1 cellular context compared by ENCODE assay signal in the genomic region with DNA sequence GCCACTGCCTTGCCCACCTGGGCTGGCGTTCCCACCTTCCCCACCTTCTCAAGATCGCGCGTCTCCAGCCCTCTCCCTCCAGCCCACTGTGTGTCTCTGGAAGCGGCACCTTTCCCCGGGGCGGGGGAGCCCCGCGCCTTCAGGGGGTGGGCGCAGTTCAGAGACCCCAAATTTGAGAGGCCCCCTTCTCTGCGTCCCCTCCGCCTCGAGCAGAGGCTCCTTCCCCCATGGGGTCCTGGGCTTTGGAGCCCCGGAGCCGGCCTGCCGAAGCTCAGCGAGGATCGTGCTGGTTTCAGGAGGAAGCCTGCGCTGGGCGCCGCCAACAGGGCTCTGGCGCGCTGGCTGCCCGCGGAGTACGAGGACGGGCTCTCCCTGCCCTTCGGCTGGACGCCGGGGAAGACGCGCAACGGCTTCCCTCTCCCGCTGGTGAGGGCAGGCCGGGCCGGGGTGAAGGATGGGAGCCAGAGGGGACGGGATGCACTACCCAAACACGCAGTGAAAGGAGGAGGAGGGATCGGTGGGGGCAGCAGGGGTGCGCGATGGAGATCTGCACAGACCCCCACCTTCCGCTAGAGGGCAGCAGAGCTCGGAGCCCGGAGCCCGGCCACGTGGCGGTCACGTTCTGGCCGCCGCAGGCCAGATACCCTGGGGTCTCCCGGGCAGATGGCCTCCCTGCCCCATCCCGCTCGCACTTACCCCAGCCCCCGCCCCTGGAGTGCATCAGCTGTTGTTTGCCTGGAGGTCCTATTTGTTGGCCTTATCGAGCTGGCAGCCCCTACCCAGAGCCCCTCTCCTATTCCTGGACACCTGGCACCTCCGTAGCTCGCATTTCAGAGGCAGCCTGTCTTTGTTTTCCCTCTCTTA.
A peak's percentile ranks its signal among the peaks of the same experiment; 100 is the strongest.
TF ChIP-seq lines count a peak whose summit lies in the region.

No MANE protein-coding gene starts in this region.

TF ChIP-seq in HepG2, 621 proteins besides CTCF, POLR2A, EP300 and RAD21 (continued from another document and continues in another):
- TF ChIP-seq, protein P1, sequence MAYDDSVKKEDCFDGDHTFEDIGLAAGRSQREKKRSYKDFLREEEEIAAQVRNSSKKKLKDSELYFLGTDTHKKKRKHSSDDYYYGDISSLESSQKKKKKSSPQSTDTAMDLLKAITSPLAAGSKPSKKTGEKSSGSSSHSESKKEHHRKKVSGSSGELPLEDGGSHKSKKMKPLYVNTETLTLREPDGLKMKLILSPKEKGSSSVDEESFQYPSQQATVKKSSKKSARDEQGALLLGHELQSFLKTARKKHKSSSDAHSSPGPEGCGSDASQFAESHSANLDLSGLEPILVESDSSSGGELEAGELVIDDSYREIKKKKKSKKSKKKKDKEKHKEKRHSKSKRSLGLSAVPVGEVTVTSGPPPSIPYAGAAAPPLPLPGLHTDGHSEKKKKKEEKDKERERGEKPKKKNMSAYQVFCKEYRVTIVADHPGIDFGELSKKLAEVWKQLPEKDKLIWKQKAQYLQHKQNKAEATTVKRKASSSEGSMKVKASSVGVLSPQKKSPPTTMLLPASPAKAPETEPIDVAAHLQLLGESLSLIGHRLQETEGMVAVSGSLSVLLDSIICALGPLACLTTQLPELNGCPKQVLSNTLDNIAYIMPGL (CRISPR knock-in tag; IDR thresholded peaks at IDR 0.05; ENCODE audit: borderline replicate concordance in 1 of 2, low read depth in 1 of 2) = peak; percentile 38 to 47; a peak in 1 of 4 replicates
- TF ChIP-seq ZNF562 (CRISPR knock-in tag; IDR thresholded peaks at IDR 0.05; ENCODE audit: borderline replicate concordance) (peak; percentile 93; the same call in 1 of the 2 replicates), ZFP36L1 (CRISPR knock-in tag; IDR thresholded peaks at IDR 0.05) (no peak), SMYD3 (CRISPR knock-in tag; IDR thresholded peaks at IDR 0.05) (no peak), MXD4 (CRISPR knock-in tag; IDR thresholded peaks at IDR 0.05) (peak; percentile 85), GATA4 (IDR thresholded peaks at IDR 0.05; ENCODE audit: borderline replicate concordance, low read depth) (no peak), ZNF619 (CRISPR knock-in tag; IDR thresholded peaks at IDR 0.05) (peak; percentile 76; the same call in 1 of the 2 replicates), ZBTB3 (CRISPR knock-in tag; IDR thresholded peaks at IDR 0.05; ENCODE audit: borderline replicate concordance, low read depth) (no peak), SKI (IDR thresholded peaks at IDR 0.05; ENCODE audit: partially characterized antibody) (no peak), ZNF678 (CRISPR knock-in tag; IDR thresholded peaks at IDR 0.05) (peak; percentile 94; the same call in 1 of the 2 replicates), ZZZ3 (CRISPR knock-in tag; IDR thresholded peaks at IDR 0.05; ENCODE audit: borderline replicate concordance) (no peak), ZNF720 (CRISPR knock-in tag; IDR thresholded peaks at IDR 0.05) (no peak), ZNF317 (CRISPR knock-in tag; IDR thresholded peaks at IDR 0.05) (peak; percentile 72), SYNCRIP (IDR thresholded peaks at IDR 0.05; ENCODE audit: insufficient read depth, low read depth, low read length) (no peak), ZBTB42 (CRISPR knock-in tag; IDR thresholded peaks at IDR 0.05) (no peak; the same call in 1 of the 2 replicates), SRSF9 (IDR thresholded peaks at IDR 0.05; ENCODE audit: borderline replicate concordance, insufficient read depth, low read depth, low read length, poor library complexity, severe bottlenecking) (no peak), KLF6 (CRISPR knock-in tag; IDR thresholded peaks at IDR 0.05) (peak; percentile 88; the same call in 1 of the 2 replicates), SP140L (CRISPR knock-in tag; IDR thresholded peaks at IDR 0.05; ENCODE audit: borderline replicate concordance) (no peak), ZNF510 (CRISPR knock-in tag; IDR thresholded peaks at IDR 0.05; ENCODE audit: low read depth) (0 out of 2 replicates have a peak, but pooled peaks have one; percentile 82), ZNF263 (CRISPR knock-in tag; IDR thresholded peaks at IDR 0.05) (peak; percentile 72)
- TF ChIP-seq, protein P2, sequence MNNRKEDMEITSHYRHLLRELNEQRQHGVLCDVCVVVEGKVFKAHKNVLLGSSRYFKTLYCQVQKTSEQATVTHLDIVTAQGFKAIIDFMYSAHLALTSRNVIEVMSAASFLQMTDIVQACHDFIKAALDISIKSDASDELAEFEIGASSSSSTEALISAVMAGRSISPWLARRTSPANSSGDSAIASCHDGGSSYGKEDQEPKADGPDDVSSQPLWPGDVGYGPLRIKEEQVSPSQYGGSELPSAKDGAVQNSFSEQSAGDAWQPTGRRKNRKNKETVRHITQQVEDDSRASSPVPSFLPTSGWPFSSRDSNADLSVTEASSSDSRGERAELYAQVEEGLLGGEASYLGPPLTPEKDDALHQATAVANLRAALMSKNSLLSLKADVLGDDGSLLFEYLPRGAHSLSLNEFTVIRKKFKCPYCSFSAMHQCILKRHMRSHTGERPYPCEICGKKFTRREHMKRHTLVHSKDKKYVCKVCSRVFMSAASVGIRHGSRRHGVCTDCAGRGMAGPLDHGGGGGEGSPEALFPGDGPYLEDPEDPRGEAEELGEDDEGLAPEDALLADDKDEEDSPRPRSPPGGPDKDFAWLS (CRISPR knock-in tag; IDR thresholded peaks at IDR 0.05; ENCODE audit: borderline replicate concordance) = no peak
- TF ChIP-seq, protein P3, sequence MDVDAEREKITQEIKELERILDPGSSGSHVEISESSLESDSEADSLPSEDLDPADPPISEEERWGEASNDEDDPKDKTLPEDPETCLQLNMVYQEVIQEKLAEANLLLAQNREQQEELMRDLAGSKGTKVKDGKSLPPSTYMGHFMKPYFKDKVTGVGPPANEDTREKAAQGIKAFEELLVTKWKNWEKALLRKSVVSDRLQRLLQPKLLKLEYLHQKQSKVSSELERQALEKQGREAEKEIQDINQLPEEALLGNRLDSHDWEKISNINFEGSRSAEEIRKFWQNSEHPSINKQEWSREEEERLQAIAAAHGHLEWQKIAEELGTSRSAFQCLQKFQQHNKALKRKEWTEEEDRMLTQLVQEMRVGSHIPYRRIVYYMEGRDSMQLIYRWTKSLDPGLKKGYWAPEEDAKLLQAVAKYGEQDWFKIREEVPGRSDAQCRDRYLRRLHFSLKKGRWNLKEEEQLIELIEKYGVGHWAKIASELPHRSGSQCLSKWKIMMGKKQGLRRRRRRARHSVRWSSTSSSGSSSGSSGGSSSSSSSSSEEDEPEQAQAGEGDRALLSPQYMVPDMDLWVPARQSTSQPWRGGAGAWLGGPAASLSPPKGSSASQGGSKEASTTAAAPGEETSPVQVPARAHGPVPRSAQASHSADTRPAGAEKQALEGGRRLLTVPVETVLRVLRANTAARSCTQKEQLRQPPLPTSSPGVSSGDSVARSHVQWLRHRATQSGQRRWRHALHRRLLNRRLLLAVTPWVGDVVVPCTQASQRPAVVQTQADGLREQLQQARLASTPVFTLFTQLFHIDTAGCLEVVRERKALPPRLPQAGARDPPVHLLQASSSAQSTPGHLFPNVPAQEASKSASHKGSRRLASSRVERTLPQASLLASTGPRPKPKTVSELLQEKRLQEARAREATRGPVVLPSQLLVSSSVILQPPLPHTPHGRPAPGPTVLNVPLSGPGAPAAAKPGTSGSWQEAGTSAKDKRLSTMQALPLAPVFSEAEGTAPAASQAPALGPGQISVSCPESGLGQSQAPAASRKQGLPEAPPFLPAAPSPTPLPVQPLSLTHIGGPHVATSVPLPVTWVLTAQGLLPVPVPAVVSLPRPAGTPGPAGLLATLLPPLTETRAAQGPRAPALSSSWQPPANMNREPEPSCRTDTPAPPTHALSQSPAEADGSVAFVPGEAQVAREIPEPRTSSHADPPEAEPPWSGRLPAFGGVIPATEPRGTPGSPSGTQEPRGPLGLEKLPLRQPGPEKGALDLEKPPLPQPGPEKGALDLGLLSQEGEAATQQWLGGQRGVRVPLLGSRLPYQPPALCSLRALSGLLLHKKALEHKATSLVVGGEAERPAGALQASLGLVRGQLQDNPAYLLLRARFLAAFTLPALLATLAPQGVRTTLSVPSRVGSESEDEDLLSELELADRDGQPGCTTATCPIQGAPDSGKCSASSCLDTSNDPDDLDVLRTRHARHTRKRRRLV (CRISPR knock-in tag; IDR thresholded peaks at IDR 0.05) = peak; percentile 80; the same call in 1 of the 2 replicates
- TF ChIP-seq, protein P4, sequence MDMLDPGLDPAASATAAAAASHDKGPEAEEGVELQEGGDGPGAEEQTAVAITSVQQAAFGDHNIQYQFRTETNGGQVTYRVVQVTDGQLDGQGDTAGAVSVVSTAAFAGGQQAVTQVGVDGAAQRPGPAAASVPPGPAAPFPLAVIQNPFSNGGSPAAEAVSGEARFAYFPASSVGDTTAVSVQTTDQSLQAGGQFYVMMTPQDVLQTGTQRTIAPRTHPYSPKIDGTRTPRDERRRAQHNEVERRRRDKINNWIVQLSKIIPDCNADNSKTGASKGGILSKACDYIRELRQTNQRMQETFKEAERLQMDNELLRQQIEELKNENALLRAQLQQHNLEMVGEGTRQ (IDR thresholded peaks at IDR 0.05; ENCODE audit: low read depth, low read length) = peak; percentile 12; the same call in 1 of the 2 replicates
- TF ChIP-seq, protein P4 (CRISPR knock-in tag; IDR thresholded peaks at IDR 0.05; ENCODE audit: borderline replicate concordance) = peak; percentile 60
- TF ChIP-seq, protein P5, sequence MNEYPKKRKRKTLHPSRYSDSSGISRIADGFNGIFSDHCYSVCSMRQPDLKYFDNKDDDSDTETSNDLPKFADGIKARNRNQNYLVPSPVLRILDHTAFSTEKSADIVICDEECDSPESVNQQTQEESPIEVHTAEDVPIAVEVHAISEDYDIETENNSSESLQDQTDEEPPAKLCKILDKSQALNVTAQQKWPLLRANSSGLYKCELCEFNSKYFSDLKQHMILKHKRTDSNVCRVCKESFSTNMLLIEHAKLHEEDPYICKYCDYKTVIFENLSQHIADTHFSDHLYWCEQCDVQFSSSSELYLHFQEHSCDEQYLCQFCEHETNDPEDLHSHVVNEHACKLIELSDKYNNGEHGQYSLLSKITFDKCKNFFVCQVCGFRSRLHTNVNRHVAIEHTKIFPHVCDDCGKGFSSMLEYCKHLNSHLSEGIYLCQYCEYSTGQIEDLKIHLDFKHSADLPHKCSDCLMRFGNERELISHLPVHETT (CRISPR knock-in tag; conservative IDR thresholded peaks at IDR 0.05) = peak; percentile 38; the same call in 1 of the 2 replicates
- TF ChIP-seq, protein P6, sequence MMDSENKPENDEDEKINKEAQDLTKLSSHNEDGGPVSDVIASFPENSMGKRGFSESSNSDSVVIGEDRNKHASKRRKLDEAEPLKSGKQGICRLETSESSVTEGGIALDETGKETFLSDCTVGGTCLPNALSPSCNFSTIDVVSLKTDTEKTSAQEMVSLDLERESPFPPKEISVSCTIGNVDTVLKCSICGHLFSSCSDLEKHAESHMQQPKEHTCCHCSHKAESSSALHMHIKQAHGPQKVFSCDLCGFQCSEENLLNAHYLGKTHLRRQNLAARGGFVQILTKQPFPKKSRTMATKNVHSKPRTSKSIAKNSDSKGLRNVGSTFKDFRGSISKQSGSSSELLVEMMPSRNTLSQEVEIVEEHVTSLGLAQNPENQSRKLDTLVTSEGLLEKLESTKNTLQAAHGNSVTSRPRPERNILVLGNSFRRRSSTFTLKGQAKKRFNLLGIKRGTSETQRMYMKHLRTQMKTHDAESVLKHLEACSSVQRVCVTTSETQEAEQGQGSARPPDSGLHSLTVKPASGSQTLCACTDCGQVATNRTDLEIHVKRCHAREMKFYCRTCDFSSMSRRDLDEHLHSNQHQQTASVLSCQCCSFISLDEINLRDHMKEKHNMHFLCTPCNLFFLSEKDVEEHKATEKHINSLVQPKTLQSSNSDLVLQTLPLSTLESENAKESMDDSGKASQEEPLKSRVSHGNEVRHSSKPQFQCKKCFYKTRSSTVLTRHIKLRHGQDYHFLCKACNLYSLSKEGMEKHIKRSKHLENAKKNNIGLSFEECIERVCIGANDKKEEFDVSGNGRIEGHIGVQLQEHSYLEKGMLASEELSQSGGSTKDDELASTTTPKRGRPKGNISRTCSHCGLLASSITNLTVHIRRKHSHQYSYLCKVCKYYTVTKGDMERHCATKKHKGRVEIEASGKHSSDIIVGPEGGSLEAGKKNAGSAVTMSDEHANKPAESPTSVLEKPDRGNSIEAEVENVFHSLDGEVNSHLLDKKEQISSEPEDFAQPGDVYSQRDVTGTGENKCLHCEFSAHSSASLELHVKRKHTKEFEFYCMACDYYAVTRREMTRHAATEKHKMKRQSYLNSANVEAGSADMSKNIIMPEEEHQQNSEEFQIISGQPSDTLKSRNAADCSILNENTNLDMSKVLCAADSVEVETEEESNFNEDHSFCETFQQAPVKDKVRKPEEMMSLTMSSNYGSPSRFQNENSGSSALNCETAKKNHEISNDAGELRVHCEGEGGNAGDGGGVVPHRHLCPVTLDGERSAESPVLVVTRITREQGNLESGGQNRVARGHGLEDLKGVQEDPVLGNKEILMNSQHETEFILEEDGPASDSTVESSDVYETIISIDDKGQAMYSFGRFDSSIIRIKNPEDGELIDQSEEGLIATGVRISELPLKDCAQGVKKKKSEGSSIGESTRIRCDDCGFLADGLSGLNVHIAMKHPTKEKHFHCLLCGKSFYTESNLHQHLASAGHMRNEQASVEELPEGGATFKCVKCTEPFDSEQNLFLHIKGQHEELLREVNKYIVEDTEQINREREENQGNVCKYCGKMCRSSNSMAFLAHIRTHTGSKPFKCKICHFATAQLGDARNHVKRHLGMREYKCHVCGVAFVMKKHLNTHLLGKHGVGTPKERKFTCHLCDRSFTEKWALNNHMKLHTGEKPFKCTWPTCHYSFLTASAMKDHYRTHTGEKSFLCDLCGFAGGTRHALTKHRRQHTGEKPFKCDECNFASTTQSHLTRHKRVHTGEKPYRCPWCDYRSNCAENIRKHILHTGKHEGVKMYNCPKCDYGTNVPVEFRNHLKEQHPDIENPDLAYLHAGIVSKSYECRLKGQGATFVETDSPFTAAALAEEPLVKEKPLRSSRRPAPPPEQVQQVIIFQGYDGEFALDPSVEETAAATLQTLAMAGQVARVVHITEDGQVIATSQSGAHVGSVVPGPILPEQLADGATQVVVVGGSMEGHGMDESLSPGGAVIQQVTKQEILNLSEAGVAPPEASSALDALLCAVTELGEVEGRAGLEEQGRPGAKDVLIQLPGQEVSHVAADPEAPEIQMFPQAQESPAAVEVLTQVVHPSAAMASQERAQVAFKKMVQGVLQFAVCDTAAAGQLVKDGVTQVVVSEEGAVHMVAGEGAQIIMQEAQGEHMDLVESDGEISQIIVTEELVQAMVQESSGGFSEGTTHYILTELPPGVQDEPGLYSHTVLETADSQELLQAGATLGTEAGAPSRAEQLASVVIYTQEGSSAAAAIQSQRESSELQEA (CRISPR knock-in tag; IDR thresholded peaks at IDR 0.05; ENCODE audit: not compliant biosample characterization) = peak; percentile 79
- TF ChIP-seq, protein P7, sequence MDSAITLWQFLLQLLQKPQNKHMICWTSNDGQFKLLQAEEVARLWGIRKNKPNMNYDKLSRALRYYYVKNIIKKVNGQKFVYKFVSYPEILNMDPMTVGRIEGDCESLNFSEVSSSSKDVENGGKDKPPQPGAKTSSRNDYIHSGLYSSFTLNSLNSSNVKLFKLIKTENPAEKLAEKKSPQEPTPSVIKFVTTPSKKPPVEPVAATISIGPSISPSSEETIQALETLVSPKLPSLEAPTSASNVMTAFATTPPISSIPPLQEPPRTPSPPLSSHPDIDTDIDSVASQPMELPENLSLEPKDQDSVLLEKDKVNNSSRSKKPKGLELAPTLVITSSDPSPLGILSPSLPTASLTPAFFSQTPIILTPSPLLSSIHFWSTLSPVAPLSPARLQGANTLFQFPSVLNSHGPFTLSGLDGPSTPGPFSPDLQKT (CRISPR knock-in tag; IDR thresholded peaks at IDR 0.05; ENCODE audit: borderline replicate concordance) = no peak
- TF ChIP-seq, protein P8, sequence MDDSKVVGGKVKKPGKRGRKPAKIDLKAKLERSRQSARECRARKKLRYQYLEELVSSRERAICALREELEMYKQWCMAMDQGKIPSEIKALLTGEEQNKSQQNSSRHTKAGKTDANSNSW (CRISPR knock-in tag; IDR thresholded peaks at IDR 0.05; ENCODE audit: borderline replicate concordance) = peak; percentile 96; the same call in 1 of the 2 replicates
